In the genomic region with DNA sequence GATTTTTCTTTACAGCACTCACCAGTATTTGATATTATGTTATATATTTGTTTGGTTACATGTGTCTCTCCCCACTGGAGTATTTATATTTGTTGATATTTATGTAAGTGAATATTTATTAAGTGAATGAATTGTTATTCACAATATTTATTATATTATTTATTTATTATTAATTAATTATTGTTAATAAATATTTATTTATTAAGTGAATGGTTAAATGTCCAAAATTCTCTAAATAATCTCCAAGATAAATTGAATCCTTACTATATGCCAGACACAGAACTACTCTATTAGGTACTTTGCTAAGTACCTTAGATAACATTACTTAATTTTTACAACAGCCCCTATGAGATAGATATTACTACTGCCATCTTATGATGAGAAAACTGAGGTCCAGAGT, we compare ENCODE assay signal across 30 cellular contexts.
"Had no signal": no experiment of that assay in that cellular context is flagged by ENCODE, and none has a peak within 500 bp of the region (broad histone marks: within the 10 kb centered on the region; RNA-seq: fewer than 3 reads in every experiment).

No MANE protein-coding gene starts in this region.

- H3K36me3 ChIP-seq: adrenal gland, ascending aorta, brain microvascular endothelial cell, esophagus muscularis mucosa, gastroesophageal sphincter, heart right ventricle had no signal

- H3K27me3 ChIP-seq: adrenal gland, ascending aorta, brain microvascular endothelial cell, esophagus muscularis mucosa, gastroesophageal sphincter, heart right ventricle had no signal

- FAIRE-seq: bronchial epithelial cell, colon had no signal

- H3K4me3 ChIP-seq: adrenal gland, ascending aorta, esophagus muscularis mucosa, gastroesophageal sphincter, heart right ventricle had no signal

- ATAC-seq: activated CD4-positive, CD25-positive, alpha-beta regulatory T cell treated with anti-CD3 and anti-CD28 coated beads, Interleukin-2, amount 50 U/mL, for 24 hours; activated CD8-positive, alpha-beta T cell treated with anti-CD3 and anti-CD28 coated beads for 36 hours; activated T-cell treated with anti-CD3 and anti-CD28 coated beads, Interleukin-2, amount 50 U/mL, for 4 hours; effector memory CD8-positive, alpha-beta T cell; foreskin keratinocyte; gastroesophageal sphincter had no signal

- H3K27ac ChIP-seq: adrenal gland, ascending aorta, brain microvascular endothelial cell, esophagus muscularis mucosa, foreskin keratinocyte, gastroesophageal sphincter, heart right ventricle, VCaP had no signal

- H3K9me3 ChIP-seq: adrenal gland, ascending aorta, esophagus muscularis mucosa, gastroesophageal sphincter, heart right ventricle had no signal

- H3K4me1 ChIP-seq: ascending aorta, foreskin keratinocyte, heart right ventricle had no signal

- DNase-seq: activated B cell treated with CpG ODN at 0.5 μM for 24 hours; activated CD4-positive, alpha-beta T cell treated with anti-CD3 and anti-CD28 coated beads for 48 hours; activated CD4-positive, alpha-beta T cell treated with anti-CD3 and anti-CD28 coated beads, Interleukin-2, amount 50 U/mL, for 1 hour; activated CD4-positive, alpha-beta T cell treated with anti-CD3 and anti-CD28 coated beads, Interleukin-2, amount 50 U/mL, for 48 hours; activated CD8-positive, alpha-beta memory T cell treated with anti-CD3 and anti-CD28 coated beads for 24 hours; activated CD8-positive, alpha-beta T cell treated with anti-CD3 and anti-CD28 coated beads for 36 hours; activated effector memory CD4-positive, alpha-beta T cell treated with anti-CD3 and anti-CD28 coated beads, Interleukin-2, amount 50 U/mL, for 16 hours; activated naive CD4-positive, alpha-beta T cell treated with anti-CD3 and anti-CD28 coated beads for 36 hours; activated naive CD8-positive, alpha-beta T cell treated with anti-CD3 and anti-CD28 coated beads for 36 hours; activated naive CD8-positive, alpha-beta T cell treated with anti-CD3 and anti-CD28 coated beads, Interleukin-2, amount 50 U/mL, for 24 hours; activated T-cell treated with anti-CD3 and anti-CD28 coated beads, Interleukin-2, amount 50 U/mL, for 4 hours; adrenal gland; amygdala; brain microvascular endothelial cell; caudate nucleus; cortex of kidney; dermis blood vessel endothelial cell; effector CD4-positive, alpha-beta T cell; effector memory CD8-positive, alpha-beta T cell; erythroblast; foreskin keratinocyte; heart right ventricle; T-helper 2 cell had no signal
